ENCODE assay signal across 8 cellular contexts in genomic region chr19:5967994-5968430, GRCh38. TPM values are rescaled to one million over a fixed set of nuclear protein-coding genes. Genes with fewer than 3 reads are reported as not detected.
DNase-seq lines count a peak whose midpoint lies in the region; ATAC-seq and TF ChIP-seq lines count a peak whose summit lies in the region.

No MANE protein-coding gene starts in this region.

- intact Hi-C loops in mucosa of descending colon (cut with DNase I, micrococcal nuclease), result no loop called here

- no peaks in the 10 kb centered on the region for H4K20me1 ChIP-seq in OCI-LY1 (ENCODE audit: insufficient read depth, low read length)

- peaks cover 76% of the 10 kb centered on the region for H3K36me3 Mint-ChIP-seq in activated T-cell treated with anti-CD3 and anti-CD28 coated beads, Interleukin-2, amount 50 U/mL, for 24 hours (ENCODE audit: low read depth)

- H3K27me3 ChIP-seq in OCI-LY1 (ENCODE audit: insufficient read depth, low read length), result no peaks in the 10 kb centered on the region

- H3K4me1 ChIP-seq in OCI-LY1 (ENCODE audit: insufficient read depth, low read length, severe bottlenecking) (peaks cover 37% of the 10 kb centered on the region), mucosa of descending colon (ENCODE audit: low read depth) (peaks cover 24% of the 10 kb centered on the region)

- H3K9me3 Mint-ChIP-seq in activated T-cell treated with anti-CD3 and anti-CD28 coated beads, Interleukin-2, amount 50 U/mL, for 24 hours, result no peaks in the 10 kb centered on the region
- no peaks in the 10 kb centered on the region for H3K9me3 Mint-ChIP-seq in stimulated activated naive CD8-positive, alpha-beta T cell treated with anti-CD3 and anti-CD28 coated beads, Interleukin-15, amount 100 ng/mL, for 72 hours

- H3K27me3 Mint-ChIP-seq in activated T-cell treated with anti-CD3 and anti-CD28 coated beads, Interleukin-2, amount 50 U/mL, for 24 hours, result no peaks in the 10 kb centered on the region
- H3K27me3 Mint-ChIP-seq in stimulated activated naive CD8-positive, alpha-beta T cell treated with anti-CD3 and anti-CD28 coated beads, Interleukin-15, amount 100 ng/mL, for 72 hours, result no peaks in the 10 kb centered on the region

- peak overlapping the region; percentile 63 for H3K4me2 ChIP-seq in OCI-LY1 (ENCODE audit: low read length)

- peaks cover 94% of the 10 kb centered on the region for H3K4me1 Mint-ChIP-seq in activated T-cell treated with anti-CD3 and anti-CD28 coated beads, Interleukin-2, amount 50 U/mL, for 24 hours (ENCODE audit: low read depth)
- H3K4me1 Mint-ChIP-seq in stimulated activated naive CD8-positive, alpha-beta T cell treated with anti-CD3 and anti-CD28 coated beads, Interleukin-15, amount 100 ng/mL, for 72 hours, result peaks cover 94% of the 10 kb centered on the region

- H3K9me3 ChIP-seq in OCI-LY1 (ENCODE audit: low read length), result no peaks in the 10 kb centered on the region
- H3K9me3 ChIP-seq in mucosa of descending colon, result no peaks in the 10 kb centered on the region

- H3K9me2 ChIP-seq in OCI-LY1 (ENCODE audit: low read depth, low read length), result no peaks in the 10 kb centered on the region

- H3K36me3 ChIP-seq in OCI-LY1 (ENCODE audit: insufficient read depth, low read length) (peaks cover 41% of the 10 kb centered on the region; the same call in 1 of the 2 replicates), mucosa of descending colon (ENCODE audit: low read depth) (no peaks in the 10 kb centered on the region)

- peaks cover 87% of the 10 kb centered on the region for H3K79me2 ChIP-seq in OCI-LY1 (ENCODE audit: insufficient read depth, low read length)

- peak overlapping the region; percentile 76 for H3K27ac ChIP-seq in OCI-LY1 (ENCODE audit: low read depth, low read length, poor library complexity, severe bottlenecking)

- H3K9ac ChIP-seq in OCI-LY1 (ENCODE audit: low read length), result peak overlapping the region; percentile 43; the same call in 1 of the 2 replicates

- TF ChIP-seq CTCF in OCI-LY1 (IDR thresholded peaks at IDR 0.05; ENCODE audit: low read length), result peak; percentile 83
- peak; percentile 78 for TF ChIP-seq CTCF in mucosa of descending colon (IDR thresholded peaks at IDR 0.05)

- H3F3A ChIP-seq in OCI-LY1 (ENCODE audit: insufficient read depth, low read length), result no peaks in the 10 kb centered on the region

- TF ChIP-seq POLR2A in erythroblast (IDR thresholded peaks at IDR 0.05; ENCODE audit: low read length), result no peak

- peak; percentile 62 for ATAC-seq in HG02642 (IDR thresholded peaks at IDR 0.05; ENCODE audit: poor library complexity, unreplicated experiment)
- ATAC-seq in mucosa of descending colon, result peak; percentile 90
- peak; percentile 72 for ATAC-seq in stimulated activated naive CD8-positive, alpha-beta T cell treated with anti-CD3 and anti-CD28 coated beads, Interleukin-15, amount 100 ng/mL, for 72 hours
- no peak for ATAC-seq in HG03442 (IDR thresholded peaks at IDR 0.05; ENCODE audit: unreplicated experiment)

- H2AFZ ChIP-seq in OCI-LY1 (ENCODE audit: low read length), result no peak overlapping the region

- H3K27ac Mint-ChIP-seq in activated T-cell treated with anti-CD3 and anti-CD28 coated beads, Interleukin-2, amount 50 U/mL, for 24 hours, result peak overlapping the region; percentile 92
- peak overlapping the region; percentile 32 to 59 for H3K27ac Mint-ChIP-seq in stimulated activated naive CD8-positive, alpha-beta T cell treated with anti-CD3 and anti-CD28 coated beads, Interleukin-15, amount 100 ng/mL, for 72 hours

- peak; percentile 63 for DNase-seq in COLO668 (lab: John Stamatoyannopoulos, UW; ENCODE audit: unreplicated experiment)
- peak; percentile 68 for DNase-seq in activated T-cell treated with anti-CD3 and anti-CD28 coated beads, Interleukin-2, amount 50 U/mL, for 24 hours
- peak; percentile 74 to 80 for DNase-seq in erythroblast (lab: John Stamatoyannopoulos, UW)
- DNase-seq in mucosa of descending colon, result peak in 1 of 3 donors; percentile 86
- DNase-seq in stimulated activated naive CD8-positive, alpha-beta T cell treated with anti-CD3 and anti-CD28 coated beads, Interleukin-15, amount 100 ng/mL, for 72 hours, result peak; percentile 46 to 58

- peak overlapping the region; percentile 29 for H3K4me3 Mint-ChIP-seq in activated T-cell treated with anti-CD3 and anti-CD28 coated beads, Interleukin-2, amount 50 U/mL, for 24 hours
- peak overlapping the region; percentile 50 to 69 for H3K4me3 Mint-ChIP-seq in stimulated activated naive CD8-positive, alpha-beta T cell treated with anti-CD3 and anti-CD28 coated beads, Interleukin-15, amount 100 ng/mL, for 72 hours

- H3K4me3 ChIP-seq in OCI-LY1 (ENCODE audit: low read depth, low read length, poor library complexity, severe bottlenecking) (peak overlapping the region; percentile 33), mucosa of descending colon (no peak overlapping the region)

RNA-seq across cellular contexts. Expression of gene RANBP3, which starts 9.9 kb away (rescaled TPM):
- total RNA-seq in mucosa of descending colon, result 10 to 100 TPM; 47.0 to 94.2 (median 60.5) TPM

RNA-seq across cellular contexts. Expression of gene CAPS, which starts 54.0 kb away (rescaled TPM):
- 10 to 100 TPM in 2 of 3 donors, 1 to 10 TPM in 1; 9.5 to 20.2 (median 16.4) TPM for total RNA-seq in mucosa of descending colon
